12 cellular contexts compared by ENCODE assay signal in genomic region chr12:63822352-63822751, GRCh38. TPM values are rescaled to one million over a fixed set of nuclear protein-coding genes. Genes with fewer than 3 reads are reported as not detected.
A peak's percentile ranks its signal among the peaks of the same experiment; 100 is the strongest.
DNase-seq lines count a peak whose midpoint lies in the region; ATAC-seq and TF ChIP-seq lines count a peak whose summit lies in the region.
"Had no signal": no experiment of that assay in that cellular context is flagged by ENCODE, and none has a peak within 500 bp of the region (broad histone marks: within the 10 kb centered on the region; RNA-seq: fewer than 3 reads in every experiment).

No MANE protein-coding gene starts in this region.

- TF ChIP-seq CTCF in fibroblast of pulmonary artery (IDR thresholded peaks at IDR 0.05; ENCODE audit: low read length, missing control alignments) (no peak), retinal pigment epithelial cell (conservative IDR thresholded peaks at IDR 0.05; ENCODE audit: low read depth, low read length) (no peak), GM20000 (IDR thresholded peaks at IDR 0.05; ENCODE audit: extremely low read depth, missing control alignments) (no peak)

- H3K4me3 ChIP-seq in fibroblast of pulmonary artery (replicated peaks; ENCODE audit: low read depth, low read length) (peak overlapping the region; percentile 51), retinal pigment epithelial cell (ENCODE audit: low read length) (peak overlapping the region; percentile 62)

- peaks cover 21% of the 10 kb centered on the region for H3K9me3 Mint-ChIP-seq in activated T-helper 1 cell treated with anti-CD3 and anti-CD28 coated beads, Interleukin-12 subunit alpha, Interleukin-12 subunit beta, Interleukin-2, Interleukin-4 antibody, amounts not matched to agents 30 ng/mL and 10 ng/mL and 1 ng/mL, durations not matched to agents 14 hours and 24 hours and 36 hours

- ATAC-seq in HG03442 (IDR thresholded peaks at IDR 0.05; ENCODE audit: unreplicated experiment), result no peak

- H3K4me1 Mint-ChIP-seq in activated T-helper 1 cell treated with anti-CD3 and anti-CD28 coated beads, Interleukin-12 subunit alpha, Interleukin-12 subunit beta, Interleukin-2, Interleukin-4 antibody, amounts not matched to agents 30 ng/mL and 10 ng/mL and 1 ng/mL, durations not matched to agents 14 hours and 24 hours and 36 hours (ENCODE audit: low read depth), result peaks cover 8% of the 10 kb centered on the region

- DNase-seq in EH (ENCODE audit: low read depth) (peak; percentile 86), fibroblast of pulmonary artery (ENCODE audit: low read depth) (peak; percentile 34), retinal pigment epithelial cell (ENCODE audit: low read depth) (no peak), NCI-H2107 (lab: John Stamatoyannopoulos, UW) (no peak), GM20000 (ENCODE audit: low spot score) (no peak), DMS53 (lab: John Stamatoyannopoulos, UW) (no peak)
- DNase-seq in activated T-helper 1 cell treated with anti-CD3 and anti-CD28 coated beads, Interleukin-12 subunit alpha, Interleukin-12 subunit beta, Interleukin-2, Interleukin-4 antibody, amounts not matched to agents 30 ng/mL and 10 ng/mL and 1 ng/mL, durations not matched to agents 14 hours and 24 hours and 36 hours (ENCODE audit: low spot score), result no peak
- DNase-seq: activated CD4-positive, alpha-beta T cell treated with anti-CD3 and anti-CD28 coated beads, Interleukin-2, amount 50 U/mL, for 4 hours; immature natural killer cell; NCI-H526 treated with DMSO at 0.1 percent for 48 hours had no signal

- H3K36me3 Mint-ChIP-seq in activated T-helper 1 cell treated with anti-CD3 and anti-CD28 coated beads, Interleukin-12 subunit alpha, Interleukin-12 subunit beta, Interleukin-2, Interleukin-4 antibody, amounts not matched to agents 30 ng/mL and 10 ng/mL and 1 ng/mL, durations not matched to agents 14 hours and 24 hours and 36 hours (ENCODE audit: low read depth), result peaks cover 8% of the 10 kb centered on the region
- H3K36me3 Mint-ChIP-seq: type B pancreatic cell had no signal

- intact Hi-C loops in activated T-helper 1 cell treated with anti-CD3 and anti-CD28 coated beads, Interleukin-12 subunit alpha, Interleukin-12 subunit beta, Interleukin-2, Interleukin-4 antibody, amounts not matched to agents 30 ng/mL and 10 ng/mL and 1 ng/mL, durations not matched to agents 14 hours and 24 hours and 36 hours (cut with micrococcal nuclease), result no loop called here

- H3K27ac Mint-ChIP-seq in activated T-helper 1 cell treated with anti-CD3 and anti-CD28 coated beads, Interleukin-12 subunit alpha, Interleukin-12 subunit beta, Interleukin-2, Interleukin-4 antibody, amounts not matched to agents 30 ng/mL and 10 ng/mL and 1 ng/mL, durations not matched to agents 14 hours and 24 hours and 36 hours, result no peak overlapping the region
- H3K27ac Mint-ChIP-seq: type B pancreatic cell had no signal

- peak overlapping the region; percentile 83 for H3K4me3 Mint-ChIP-seq in activated T-helper 1 cell treated with anti-CD3 and anti-CD28 coated beads, Interleukin-12 subunit alpha, Interleukin-12 subunit beta, Interleukin-2, Interleukin-4 antibody, amounts not matched to agents 30 ng/mL and 10 ng/mL and 1 ng/mL, durations not matched to agents 14 hours and 24 hours and 36 hours
- H3K4me3 Mint-ChIP-seq: type B pancreatic cell had no signal

- peaks cover 17% of the 10 kb centered on the region for H3K27me3 Mint-ChIP-seq in activated T-helper 1 cell treated with anti-CD3 and anti-CD28 coated beads, Interleukin-12 subunit alpha, Interleukin-12 subunit beta, Interleukin-2, Interleukin-4 antibody, amounts not matched to agents 30 ng/mL and 10 ng/mL and 1 ng/mL, durations not matched to agents 14 hours and 24 hours and 36 hours (ENCODE audit: insufficient read depth)
- H3K27me3 Mint-ChIP-seq: type B pancreatic cell had no signal

RNA-seq across cellular contexts. Expression of gene SRGAP1, which starts 22.1 kb away (rescaled TPM):
- 0.03 and 0.05 TPM in 2 replicates for total RNA-seq in activated T-helper 1 cell treated with anti-CD3 and anti-CD28 coated beads, Interleukin-12 subunit alpha, Interleukin-12 subunit beta, Interleukin-2, Interleukin-4 antibody, amounts not matched to agents 30 ng/mL and 10 ng/mL and 1 ng/mL, durations not matched to agents 14 hours and 24 hours and 36 hours

RNA-seq across cellular contexts. Expression of gene RXYLT1, which starts 42.6 kb away (rescaled TPM):
- 26.5 and 27.3 TPM in 2 replicates for total RNA-seq in activated T-helper 1 cell treated with anti-CD3 and anti-CD28 coated beads, Interleukin-12 subunit alpha, Interleukin-12 subunit beta, Interleukin-2, Interleukin-4 antibody, amounts not matched to agents 30 ng/mL and 10 ng/mL and 1 ng/mL, durations not matched to agents 14 hours and 24 hours and 36 hours

Comparison
In these comparisons a context has a peak if more than half of its experiments do, and no peak if none do; other contexts are left out.
1. DNase-seq: peak in EH (single experiment) and fibroblast of pulmonary artery (single experiment); none in activated T-helper 1 cell treated with anti-CD3 and anti-CD28 coated beads, Interleukin-12 subunit alpha, Interleukin-12 subunit beta, Interleukin-2, Interleukin-4 antibody, amounts not matched to agents 30 ng/mL and 10 ng/mL and 1 ng/mL, durations not matched to agents 14 hours and 24 hours and 36 hours (single experiment), retinal pigment epithelial cell (single experiment), NCI-H2107 (single experiment), GM20000 (single experiment) and DMS53 (single experiment).